In the genomic region with DNA sequence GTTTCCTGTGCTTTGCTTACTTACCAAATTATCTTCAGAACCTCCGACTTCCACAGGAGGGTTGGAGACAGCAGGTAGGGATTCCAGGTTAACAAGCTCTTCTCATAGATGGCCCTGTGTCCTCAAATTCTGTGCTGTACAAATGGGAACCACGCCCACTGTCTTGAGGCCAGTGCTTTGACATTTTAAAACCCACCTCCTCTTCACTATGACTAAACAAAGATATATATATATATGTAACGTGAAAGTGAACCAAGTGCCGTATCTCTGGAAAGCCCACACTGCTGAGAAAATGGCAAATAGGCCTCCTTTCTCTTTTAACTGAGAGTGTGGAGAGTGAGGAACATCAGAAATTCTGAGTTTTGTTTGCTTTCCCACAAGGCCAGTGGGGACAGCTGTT, we compare ENCODE assay signal across 21 cellular contexts.
DNase-seq lines count a peak whose midpoint lies in the region; ATAC-seq and TF ChIP-seq lines count a peak whose summit lies in the region.
"Had no signal": no experiment of that assay in that cellular context is flagged by ENCODE, and none has a peak within 500 bp of the region (broad histone marks: within the 10 kb centered on the region; RNA-seq: fewer than 3 reads in every experiment).

No MANE protein-coding gene starts in this region.

- H3K9me3 ChIP-seq in HEK293 (ENCODE audit: control insufficient read depth, insufficient read depth, low read depth, low read length) (no peaks in the 10 kb centered on the region), GM23248 (ENCODE audit: low read depth) (no peaks in the 10 kb centered on the region)
- H3K9me3 ChIP-seq: thyroid gland had no signal

- TF ChIP-seq CTCF in HEK293 (tag by site-specific recombination; IDR thresholded peaks at IDR 0.05) (no peak), osteocyte (IDR thresholded peaks at IDR 0.05) (no peak)

- no peaks in the 10 kb centered on the region for H3K79me2 ChIP-seq in GM23248 (ENCODE audit: insufficient read depth)

- WGBS in GM23248 (ENCODE audit: low coverage in 1 of 2, low lambda C conversion rate in 2 of 2, missing lambda C conversion rate in 2 of 2), 2 experiments = 70 to 75% methylated on average over 4 of the region's 4 CpGs

- no peak overlapping the region for H3K4me2 ChIP-seq in GM23248 (ENCODE audit: unreplicated experiment)

- H3K36me3 Mint-ChIP-seq in osteocyte (ENCODE audit: unreplicated experiment) = no peaks in the 10 kb centered on the region
- H3K36me3 Mint-ChIP-seq: brain; CD4-positive, CD25-positive, alpha-beta regulatory T cell had no signal

- H3K36me3 ChIP-seq in HEK293 (ENCODE audit: control insufficient read depth in 2 of 2, insufficient read depth in 1 of 2, low read length in 2 of 2) (no peaks in the 10 kb centered on the region), GM23248 (ENCODE audit: low read depth) (no peaks in the 10 kb centered on the region)
- H3K36me3 ChIP-seq: thyroid gland had no signal

- CTCF ChIA-PET in HEK293 (lab: Yijun Ruan, JAX) = no interaction called here

- H3K4me3 Mint-ChIP-seq in osteocyte (ENCODE audit: unreplicated experiment) = no peak overlapping the region
- H3K4me3 Mint-ChIP-seq: brain; CD4-positive, CD25-positive, alpha-beta regulatory T cell; HFFc6 had no signal

- H2AFZ ChIP-seq in GM23248 = no peak overlapping the region

- ATAC-seq in GM18868 (IDR thresholded peaks at IDR 0.05; ENCODE audit: unreplicated experiment) (peak; percentile 87), sciatic nerve (no peak), HG03280 (IDR thresholded peaks at IDR 0.05; ENCODE audit: unreplicated experiment) (no peak)

- no peaks in the 10 kb centered on the region for H3K9me2 ChIP-seq in GM23248 (ENCODE audit: insufficient read depth)

- H3K9ac ChIP-seq in GM23248 = no peak overlapping the region

- no peaks in the 10 kb centered on the region for H3K9me3 Mint-ChIP-seq in osteocyte (ENCODE audit: unreplicated experiment)
- H3K9me3 Mint-ChIP-seq: brain; CD4-positive, CD25-positive, alpha-beta regulatory T cell; HFFc6 had no signal

- POLR2A ChIA-PET in HEK293 (lab: Yijun Ruan, JAX) = no interaction called here

- H3K4me1 Mint-ChIP-seq in osteocyte (ENCODE audit: unreplicated experiment) = peaks cover 33% of the 10 kb centered on the region

- no peaks in the 10 kb centered on the region for H3K27me3 ChIP-seq in GM23248 (replicated peaks; ENCODE audit: insufficient read depth)
- H3K27me3 ChIP-seq: thyroid gland had no signal

- H4K20me1 ChIP-seq in GM23248 (ENCODE audit: insufficient read depth) = no peaks in the 10 kb centered on the region

- intact Hi-C loops in sciatic nerve (cut with DNase I) = no loop called here

- H3K4me3 ChIP-seq in HEK293 (ENCODE audit: low read depth, low read length) (no peak overlapping the region), GM23248 (no peak overlapping the region)
- H3K4me3 ChIP-seq: SK-N-MC, thyroid gland had no signal

- H3K27ac Mint-ChIP-seq in osteocyte (ENCODE audit: unreplicated experiment) = peak overlapping the region; percentile 72
- H3K27ac Mint-ChIP-seq: CD4-positive, CD25-positive, alpha-beta regulatory T cell; HFFc6; progenitor cell of endocrine pancreas had no signal

- H3K27me3 Mint-ChIP-seq in osteocyte (ENCODE audit: unreplicated experiment) = no peaks in the 10 kb centered on the region

- H3K4me1 ChIP-seq in HEK293 (ENCODE audit: control insufficient read depth, insufficient read depth, low read length) = no peaks in the 10 kb centered on the region
- no peaks in the 10 kb centered on the region for H3K4me1 ChIP-seq in GM23248 (ENCODE audit: insufficient read depth)
- H3K4me1 ChIP-seq: thyroid gland had no signal

- no peak overlapping the region for H3K27ac ChIP-seq in HEK293 (ENCODE audit: extremely low read depth, low read depth, low read length)
- no peak overlapping the region for H3K27ac ChIP-seq in GM23248
- H3K27ac ChIP-seq: SK-N-MC, thyroid gland had no signal

- in situ Hi-C loops in GM23248 (cut with MboI) = no loop called here

- no peaks in the 10 kb centered on the region for H3F3A ChIP-seq in GM23248 (ENCODE audit: insufficient read depth)

- DNase-seq in NCI-H69 (lab: John Stamatoyannopoulos, UW) (peak; percentile 28), osteocyte (ENCODE audit: extremely low spot score, unreplicated experiment) (no peak), sciatic nerve (ENCODE audit: low spot score) (no peak), GM23248 (no peak)
- DNase-seq: activated CD4-positive, alpha-beta T cell treated with anti-CD3 and anti-CD28 coated beads, Interleukin-2, amount 50 U/mL, for 48 hours; activated gamma-delta T cell; CD4-positive, CD25-positive, alpha-beta regulatory T cell; effector CD8-positive, alpha-beta T cell; HFFc6; hypothalamus; islet precursor cell; NCI-H2171; NCI-H524 treated with DMSO at 0.1 percent for 48 hours; T-helper 2 cell; thyroid gland had no signal

TF ChIP-seq in HEK293, 187 proteins besides CTCF, POLR2A, EP300 and RAD21:
- no peak for TF ChIP-seq ZNF133 (tag by site-specific recombination; IDR thresholded peaks at IDR 0.05)
- TF ChIP-seq PRDM1 (tag by site-specific recombination; IDR thresholded peaks at IDR 0.05) = 0 out of 2 replicates have a peak, but pooled peaks have one; percentile 44
- TF ChIP-seq ZNF426 (tag by site-specific recombination; IDR thresholded peaks at IDR 0.05) = no peak
- TF ChIP-seq, protein P1, sequence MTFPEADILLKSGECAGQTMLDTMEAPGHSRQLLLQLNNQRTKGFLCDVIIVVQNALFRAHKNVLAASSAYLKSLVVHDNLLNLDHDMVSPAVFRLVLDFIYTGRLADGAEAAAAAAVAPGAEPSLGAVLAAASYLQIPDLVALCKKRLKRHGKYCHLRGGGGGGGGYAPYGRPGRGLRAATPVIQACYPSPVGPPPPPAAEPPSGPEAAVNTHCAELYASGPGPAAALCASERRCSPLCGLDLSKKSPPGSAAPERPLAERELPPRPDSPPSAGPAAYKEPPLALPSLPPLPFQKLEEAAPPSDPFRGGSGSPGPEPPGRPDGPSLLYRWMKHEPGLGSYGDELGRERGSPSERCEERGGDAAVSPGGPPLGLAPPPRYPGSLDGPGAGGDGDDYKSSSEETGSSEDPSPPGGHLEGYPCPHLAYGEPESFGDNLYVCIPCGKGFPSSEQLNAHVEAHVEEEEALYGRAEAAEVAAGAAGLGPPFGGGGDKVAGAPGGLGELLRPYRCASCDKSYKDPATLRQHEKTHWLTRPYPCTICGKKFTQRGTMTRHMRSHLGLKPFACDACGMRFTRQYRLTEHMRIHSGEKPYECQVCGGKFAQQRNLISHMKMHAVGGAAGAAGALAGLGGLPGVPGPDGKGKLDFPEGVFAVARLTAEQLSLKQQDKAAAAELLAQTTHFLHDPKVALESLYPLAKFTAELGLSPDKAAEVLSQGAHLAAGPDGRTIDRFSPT (tag by site-specific recombination; IDR thresholded peaks at IDR 0.05) = no peak
